ENCODE assay signal across 24 cellular contexts in the genomic region with DNA sequence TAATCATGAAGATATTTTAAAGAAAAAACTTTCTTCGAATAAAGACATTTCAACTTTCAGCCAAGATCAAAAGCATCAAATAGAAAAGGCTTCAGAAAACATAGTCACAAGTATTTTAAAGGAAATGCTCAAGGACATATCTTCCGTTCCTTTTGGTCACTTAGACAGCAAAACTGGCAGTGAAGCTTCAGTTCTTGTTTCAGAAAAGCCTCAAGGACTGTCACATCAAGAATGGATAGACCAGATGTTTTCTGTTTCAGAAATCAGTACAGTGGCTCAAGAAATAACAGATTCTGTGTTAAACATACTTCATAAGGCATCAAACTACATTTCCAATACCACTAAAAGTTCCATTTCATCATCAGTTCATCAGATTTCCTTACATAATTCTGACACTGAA. TPM values are rescaled to one million over a fixed set of nuclear protein-coding genes. Genes with fewer than 3 reads are reported as not detected.
DNase-seq lines count a peak whose midpoint lies in the region; ATAC-seq, FAIRE-seq and TF ChIP-seq lines count a peak whose summit lies in the region.
"Had no signal": no experiment of that assay in that cellular context is flagged by ENCODE, and none has a peak within 500 bp of the region (broad histone marks: within the 10 kb centered on the region; RNA-seq: fewer than 3 reads in every experiment).

No MANE protein-coding gene starts in this region.

- no peaks in the 10 kb centered on the region for H3K4me1 ChIP-seq in ascending aorta
- H3K4me1 ChIP-seq: A549, SJCRH30 had no signal

- no peak for FAIRE-seq in frontal cortex (lab: Jason Lieb, UNC)
- FAIRE-seq: A549, GM12892, GM19239 had no signal

- H3K9me3 Mint-ChIP-seq in WTC11: peaks cover 16% of the 10 kb centered on the region
- H3K9me3 Mint-ChIP-seq: T-helper 2 cell treated with Interferon-gamma antibody and Interleukin-4, amounts not matched to agents 5 μg/mL and 100 μg/mL, for 36 hours had no signal

- CTCF ChIA-PET in WTC11 (lab: Charles Lee): interaction anchor here (1.2 kb wide), 1 partner anchor 52 kb away, joined by 5 read pairs; a partner anchor contains a TSS

- intact Hi-C loops in ascending aorta (cut with DNase I): no loop called here

- no peaks in the 10 kb centered on the region for H3K27me3 Mint-ChIP-seq in WTC11 (ENCODE audit: low read depth)
- H3K27me3 Mint-ChIP-seq: IgD-negative memory B cell had no signal

- H3K4me1 Mint-ChIP-seq in WTC11: no peaks in the 10 kb centered on the region
- H3K4me1 Mint-ChIP-seq: CD14-positive monocyte, IgD-negative memory B cell had no signal

- no peaks in the 10 kb centered on the region for H3K36me3 ChIP-seq in ascending aorta

- no peaks in the 10 kb centered on the region; the same call in 1 of the 2 replicates for H3K36me3 Mint-ChIP-seq in WTC11
- H3K36me3 Mint-ChIP-seq: CD14-positive monocyte had no signal

- no peak overlapping the region for H3K27ac ChIP-seq in ascending aorta
- H3K27ac ChIP-seq: A549, GM23248, RWPE1, SJCRH30 had no signal

- ATAC-seq in GM18498 (IDR thresholded peaks at IDR 0.05; ENCODE audit: unreplicated experiment) (peak; percentile 56), GM19351 (IDR thresholded peaks at IDR 0.05; ENCODE audit: unreplicated experiment) (peak; percentile 64), GM21786 (IDR thresholded peaks at IDR 0.05; ENCODE audit: unreplicated experiment) (peak; percentile 35), HG03442 (IDR thresholded peaks at IDR 0.05; ENCODE audit: unreplicated experiment) (peak; percentile 42), WTC11 (no peak)
- ATAC-seq: A549 had no signal

- H3K9me3 ChIP-seq in ascending aorta: no peaks in the 10 kb centered on the region
- H3K9me3 ChIP-seq: A549, SJCRH30 had no signal

- H3K27ac Mint-ChIP-seq in WTC11: no peak overlapping the region
- H3K27ac Mint-ChIP-seq: CD14-positive monocyte; IgD-negative memory B cell; T-helper 2 cell treated with Interferon-gamma antibody and Interleukin-4, amounts not matched to agents 5 μg/mL and 100 μg/mL, for 36 hours had no signal

- no peaks in the 10 kb centered on the region for H3K27me3 ChIP-seq in ascending aorta
- H3K27me3 ChIP-seq: SJCRH30 had no signal

- DNase-seq in DMS 273 (lab: John Stamatoyannopoulos, UW; ENCODE audit: unreplicated experiment) (no peak), ascending aorta (ENCODE audit: low spot score in 2 of 2) (no peak), WTC11 (ENCODE audit: low spot score) (no peak), frontal cortex (ENCODE audit: low spot score in 2 of 2) (no peak)
- DNase-seq: COR-L47, GM23248, MV-4-11, NCI-H1436 treated with DMSO at 0.1 percent for 48 hours, NCI-H2081, NCI-H510A treated with DMSO at 0.1 percent for 48 hours, SJCRH30, SW 1271 had no signal

- no peak overlapping the region for H3K4me3 ChIP-seq in ascending aorta
- H3K4me3 ChIP-seq: A549, GM23248, SJCRH30 had no signal

- POLR2A ChIA-PET in WTC11 (lab: Charles Lee): no interaction called here

- no peak for TF ChIP-seq CTCF in ascending aorta (IDR thresholded peaks at IDR 0.05)
- TF ChIP-seq CTCF in WTC11 (IDR thresholded peaks at IDR 0.05): no peak

- H3K4me3 Mint-ChIP-seq in WTC11: no peak overlapping the region
- H3K4me3 Mint-ChIP-seq: CD14-positive monocyte; IgD-negative memory B cell; T-helper 2 cell treated with Interferon-gamma antibody and Interleukin-4, amounts not matched to agents 5 μg/mL and 100 μg/mL, for 36 hours had no signal

TF ChIP-seq in WTC11, 78 proteins besides CTCF, POLR2A, EP300 and RAD21 (continues in another document):
- no peak for TF ChIP-seq JAZF1 (CRISPR knock-in tag; IDR thresholded peaks at IDR 0.05)
- TF ChIP-seq, protein P1, sequence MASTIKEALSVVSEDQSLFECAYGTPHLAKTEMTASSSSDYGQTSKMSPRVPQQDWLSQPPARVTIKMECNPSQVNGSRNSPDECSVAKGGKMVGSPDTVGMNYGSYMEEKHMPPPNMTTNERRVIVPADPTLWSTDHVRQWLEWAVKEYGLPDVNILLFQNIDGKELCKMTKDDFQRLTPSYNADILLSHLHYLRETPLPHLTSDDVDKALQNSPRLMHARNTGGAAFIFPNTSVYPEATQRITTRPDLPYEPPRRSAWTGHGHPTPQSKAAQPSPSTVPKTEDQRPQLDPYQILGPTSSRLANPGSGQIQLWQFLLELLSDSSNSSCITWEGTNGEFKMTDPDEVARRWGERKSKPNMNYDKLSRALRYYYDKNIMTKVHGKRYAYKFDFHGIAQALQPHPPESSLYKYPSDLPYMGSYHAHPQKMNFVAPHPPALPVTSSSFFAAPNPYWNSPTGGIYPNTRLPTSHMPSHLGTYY (CRISPR knock-in tag; IDR thresholded peaks at IDR 0.05): no peak
- no peak for TF ChIP-seq GRHL2 (CRISPR knock-in tag; IDR thresholded peaks at IDR 0.05; ENCODE audit: insufficient replicate concordance, severe bottlenecking)
- TF ChIP-seq, protein P2, sequence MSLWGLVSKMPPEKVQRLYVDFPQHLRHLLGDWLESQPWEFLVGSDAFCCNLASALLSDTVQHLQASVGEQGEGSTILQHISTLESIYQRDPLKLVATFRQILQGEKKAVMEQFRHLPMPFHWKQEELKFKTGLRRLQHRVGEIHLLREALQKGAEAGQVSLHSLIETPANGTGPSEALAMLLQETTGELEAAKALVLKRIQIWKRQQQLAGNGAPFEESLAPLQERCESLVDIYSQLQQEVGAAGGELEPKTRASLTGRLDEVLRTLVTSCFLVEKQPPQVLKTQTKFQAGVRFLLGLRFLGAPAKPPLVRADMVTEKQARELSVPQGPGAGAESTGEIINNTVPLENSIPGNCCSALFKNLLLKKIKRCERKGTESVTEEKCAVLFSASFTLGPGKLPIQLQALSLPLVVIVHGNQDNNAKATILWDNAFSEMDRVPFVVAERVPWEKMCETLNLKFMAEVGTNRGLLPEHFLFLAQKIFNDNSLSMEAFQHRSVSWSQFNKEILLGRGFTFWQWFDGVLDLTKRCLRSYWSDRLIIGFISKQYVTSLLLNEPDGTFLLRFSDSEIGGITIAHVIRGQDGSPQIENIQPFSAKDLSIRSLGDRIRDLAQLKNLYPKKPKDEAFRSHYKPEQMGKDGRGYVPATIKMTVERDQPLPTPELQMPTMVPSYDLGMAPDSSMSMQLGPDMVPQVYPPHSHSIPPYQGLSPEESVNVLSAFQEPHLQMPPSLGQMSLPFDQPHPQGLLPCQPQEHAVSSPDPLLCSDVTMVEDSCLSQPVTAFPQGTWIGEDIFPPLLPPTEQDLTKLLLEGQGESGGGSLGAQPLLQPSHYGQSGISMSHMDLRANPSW (CRISPR knock-in tag; conservative IDR thresholded peaks at IDR 0.05; ENCODE audit: low read depth): no peak
- TF ChIP-seq NR2C2 (CRISPR knock-in tag; IDR thresholded peaks at IDR 0.05): no peak
- no peak for TF ChIP-seq NFYB (CRISPR knock-in tag; conservative IDR thresholded peaks at IDR 0.05; ENCODE audit: low read depth)
- TF ChIP-seq, protein P3, sequence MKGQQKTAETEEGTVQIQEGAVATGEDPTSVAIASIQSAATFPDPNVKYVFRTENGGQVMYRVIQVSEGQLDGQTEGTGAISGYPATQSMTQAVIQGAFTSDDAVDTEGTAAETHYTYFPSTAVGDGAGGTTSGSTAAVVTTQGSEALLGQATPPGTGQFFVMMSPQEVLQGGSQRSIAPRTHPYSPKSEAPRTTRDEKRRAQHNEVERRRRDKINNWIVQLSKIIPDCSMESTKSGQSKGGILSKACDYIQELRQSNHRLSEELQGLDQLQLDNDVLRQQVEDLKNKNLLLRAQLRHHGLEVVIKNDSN (CRISPR knock-in tag; IDR thresholded peaks at IDR 0.05): no peak
- TF ChIP-seq, protein P4, sequence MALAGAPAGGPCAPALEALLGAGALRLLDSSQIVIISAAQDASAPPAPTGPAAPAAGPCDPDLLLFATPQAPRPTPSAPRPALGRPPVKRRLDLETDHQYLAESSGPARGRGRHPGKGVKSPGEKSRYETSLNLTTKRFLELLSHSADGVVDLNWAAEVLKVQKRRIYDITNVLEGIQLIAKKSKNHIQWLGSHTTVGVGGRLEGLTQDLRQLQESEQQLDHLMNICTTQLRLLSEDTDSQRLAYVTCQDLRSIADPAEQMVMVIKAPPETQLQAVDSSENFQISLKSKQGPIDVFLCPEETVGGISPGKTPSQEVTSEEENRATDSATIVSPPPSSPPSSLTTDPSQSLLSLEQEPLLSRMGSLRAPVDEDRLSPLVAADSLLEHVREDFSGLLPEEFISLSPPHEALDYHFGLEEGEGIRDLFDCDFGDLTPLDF (CRISPR knock-in tag; IDR thresholded peaks at IDR 0.05): no peak
- TF ChIP-seq ZNF121 (CRISPR knock-in tag; IDR thresholded peaks at IDR 0.05): no peak
- TF ChIP-seq, protein P5, sequence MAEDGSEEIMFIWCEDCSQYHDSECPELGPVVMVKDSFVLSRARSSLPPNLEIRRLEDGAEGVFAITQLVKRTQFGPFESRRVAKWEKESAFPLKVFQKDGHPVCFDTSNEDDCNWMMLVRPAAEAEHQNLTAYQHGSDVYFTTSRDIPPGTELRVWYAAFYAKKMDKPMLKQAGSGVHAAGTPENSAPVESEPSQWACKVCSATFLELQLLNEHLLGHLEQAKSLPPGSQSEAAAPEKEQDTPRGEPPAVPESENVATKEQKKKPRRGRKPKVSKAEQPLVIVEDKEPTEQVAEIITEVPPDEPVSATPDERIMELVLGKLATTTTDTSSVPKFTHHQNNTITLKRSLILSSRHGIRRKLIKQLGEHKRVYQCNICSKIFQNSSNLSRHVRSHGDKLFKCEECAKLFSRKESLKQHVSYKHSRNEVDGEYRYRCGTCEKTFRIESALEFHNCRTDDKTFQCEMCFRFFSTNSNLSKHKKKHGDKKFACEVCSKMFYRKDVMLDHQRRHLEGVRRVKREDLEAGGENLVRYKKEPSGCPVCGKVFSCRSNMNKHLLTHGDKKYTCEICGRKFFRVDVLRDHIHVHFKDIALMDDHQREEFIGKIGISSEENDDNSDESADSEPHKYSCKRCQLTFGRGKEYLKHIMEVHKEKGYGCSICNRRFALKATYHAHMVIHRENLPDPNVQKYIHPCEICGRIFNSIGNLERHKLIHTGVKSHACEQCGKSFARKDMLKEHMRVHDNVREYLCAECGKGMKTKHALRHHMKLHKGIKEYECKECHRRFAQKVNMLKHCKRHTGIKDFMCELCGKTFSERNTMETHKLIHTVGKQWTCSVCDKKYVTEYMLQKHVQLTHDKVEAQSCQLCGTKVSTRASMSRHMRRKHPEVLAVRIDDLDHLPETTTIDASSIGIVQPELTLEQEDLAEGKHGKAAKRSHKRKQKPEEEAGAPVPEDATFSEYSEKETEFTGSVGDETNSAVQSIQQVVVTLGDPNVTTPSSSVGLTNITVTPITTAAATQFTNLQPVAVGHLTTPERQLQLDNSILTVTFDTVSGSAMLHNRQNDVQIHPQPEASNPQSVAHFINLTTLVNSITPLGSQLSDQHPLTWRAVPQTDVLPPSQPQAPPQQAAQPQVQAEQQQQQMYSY (CRISPR knock-in tag; IDR thresholded peaks at IDR 0.05): no peak
- no peak for TF ChIP-seq FOXK1 (CRISPR knock-in tag; IDR thresholded peaks at IDR 0.05)

RNA-seq across cellular contexts. Expression of a gene that starts 51.8 kb away (rescaled TPM):
- total RNA-seq in ascending aorta: under 0.01 TPM
- 1.9 to 2.2 TPM (median 1.9 TPM) in 3 replicates for total RNA-seq in WTC11 (2021)
- 2.0 TPM for total RNA-seq in frontal cortex
- total RNA-seq: GM23248, HT1080 had no signal
